In the genomic region with DNA sequence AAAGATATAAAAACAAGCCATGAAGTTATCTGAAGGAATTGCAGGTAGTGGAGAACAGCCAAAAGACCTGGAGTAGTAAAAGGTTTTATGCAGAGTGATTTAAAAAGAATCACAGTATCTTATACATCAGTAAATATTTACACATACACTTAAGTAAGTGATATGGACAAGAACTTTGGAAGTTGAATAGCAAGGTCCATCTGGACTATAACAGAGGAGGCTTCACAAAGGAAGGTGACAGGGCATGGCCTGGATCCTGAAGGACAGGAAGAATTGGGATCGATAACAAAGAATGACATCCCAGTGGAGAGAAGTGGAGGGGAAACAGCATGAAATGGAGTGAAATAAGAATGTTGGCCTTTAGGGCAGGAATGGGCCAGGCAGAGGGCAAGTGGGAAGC, we compare ENCODE assay signal across 1 cellular context.
TF ChIP-seq lines count a peak whose summit lies in the region.

No MANE protein-coding gene starts in this region.

TF ChIP-seq in A549, 52 proteins besides CTCF, POLR2A, EP300 and RAD21 (continued from another document):
- no peak for TF ChIP-seq HOXB13 (CRISPR knock-in tag; IDR thresholded peaks at IDR 0.05; ENCODE audit: low read depth)
- TF ChIP-seq PHF8 (IDR thresholded peaks at IDR 0.05; ENCODE audit: borderline replicate concordance, low read depth), result no peak
